Comparison of ENCODE assay signal across 29 cellular contexts in genomic region chr10:227014-227413, GRCh38.
DNase-seq lines count a peak whose midpoint lies in the region; TF ChIP-seq lines count a peak whose summit lies in the region.
"Had no signal": no experiment of that assay in that cellular context is flagged by ENCODE, and none has a peak within 500 bp of the region (broad histone marks: within the 10 kb centered on the region; RNA-seq: fewer than 3 reads in every experiment).

No MANE protein-coding gene starts in this region.

- TF ChIP-seq POLR2A in NB4 (IDR thresholded peaks at IDR 0.05; ENCODE audit: extremely low read depth, insufficient read length) = no peak
- TF ChIP-seq POLR2A in prostate gland (IDR thresholded peaks at IDR 0.05) = no peak

- no peaks in the 10 kb centered on the region for H3K27me3 Mint-ChIP-seq in mesothelial cell of epicardium (ENCODE audit: low read depth)
- H3K27me3 Mint-ChIP-seq: activated CD4-positive, alpha-beta T cell treated with anti-CD3 and anti-CD28 coated beads, Interleukin-2, amount 10 ng/mL, durations not matched to agents 24 days and 14 days; activated CD8-positive, alpha-beta memory T cell treated with anti-CD3 and anti-CD28 coated beads, Interleukin-2, amount 10 ng/mL, durations not matched to agents 7 days and 5 days; effector memory CD8-positive, alpha-beta T cell had no signal

- H3K36me3 ChIP-seq in HAP-1 (replicated peaks) = no peaks in the 10 kb centered on the region
- no peaks in the 10 kb centered on the region for H3K36me3 ChIP-seq in prostate gland
- H3K36me3 ChIP-seq: ovary, SJSA1, thyroid gland had no signal

- intact Hi-C loops in prostate gland (cut with DNase I) = no loop called here

- no peaks in the 10 kb centered on the region for H3K27me3 ChIP-seq in HAP-1 (ENCODE audit: low read depth)
- H3K27me3 ChIP-seq in prostate gland (replicated peaks; ENCODE audit: insufficient read depth) = no peaks in the 10 kb centered on the region
- H3K27me3 ChIP-seq: foreskin keratinocyte, ovary, SJSA1, thyroid gland had no signal

- DNase-seq in SIG-M5 treated with dmso at 0.1 percent for 504 hours (lab: John Stamatoyannopoulos, UW; ENCODE audit: unreplicated experiment) = peak; percentile 10
- DNase-seq in SIG-M5 (lab: John Stamatoyannopoulos, UW) = no peak
- peak; percentile 38 for DNase-seq in NB4 (ENCODE audit: low read depth)
- peak; percentile 74 for DNase-seq in fibroblast of mammary gland (ENCODE audit: low read depth)
- DNase-seq in HAP-1 (ENCODE audit: low spot score in 2 of 2) = no peak
- no peak for DNase-seq in NCI-H2107 (lab: John Stamatoyannopoulos, UW)
- DNase-seq in mesothelial cell of epicardium (ENCODE audit: low spot score in 2 of 2, unreplicated experiment in 2 of 2) = no peak
- DNase-seq in prostate gland (ENCODE audit: low spot score) = no peak
- DNase-seq: 8988T; activated CD4-positive, alpha-beta T cell treated with anti-CD3 and anti-CD28 coated beads, Interleukin-2, amount 10 ng/mL, durations not matched to agents 24 days and 14 days; activated CD8-positive, alpha-beta memory T cell treated with anti-CD3 and anti-CD28 coated beads, Interleukin-2, amount 10 ng/mL, durations not matched to agents 7 days and 5 days; C1 segment of cervical spinal cord; effector memory CD8-positive, alpha-beta T cell; H7; midbrain; natural killer cell; NCI-H187 treated with DMSO at 0.1 percent for 48 hours; NCI-H226; ovary; right cardiac atrium; stimulated activated CD4-positive, alpha-beta T cell treated with anti-CD3 and anti-CD28 coated beads, Interleukin-12 subunit alpha, Interleukin-12 subunit beta, amount 100 ng/mL, for 4 hours; stimulated activated CD4-positive, alpha-beta T cell treated with anti-CD3 and anti-CD28 coated beads, Interleukin-4, amount 100 ng/mL, for 4 hours; stimulated activated naive CD8-positive, alpha-beta T cell treated with anti-CD3 and anti-CD28 coated beads, Interleukin-15, Interleukin-2, amounts not matched to agents 100 U/mL and 50 U/mL, for 24 hours; thyroid gland had no signal

- H3K4me3 ChIP-seq in NB4 (ENCODE audit: low read depth, low read length) (no peak overlapping the region), fibroblast of mammary gland (ENCODE audit: control insufficient read depth, low read depth, low read length) (no peak overlapping the region), HAP-1 (no peak overlapping the region), prostate gland (no peak overlapping the region)
- H3K4me3 ChIP-seq: K562, ovary, SJSA1, thyroid gland had no signal

- peaks cover 3% of the 10 kb centered on the region for H3K36me3 Mint-ChIP-seq in mesothelial cell of epicardium
- H3K36me3 Mint-ChIP-seq: activated naive CD4-positive, alpha-beta T cell treated with anti-CD3 and anti-CD28 coated beads, Interleukin-2, amount 50 U/mL, for 72 hours; natural killer cell had no signal

- WGBS in prostate gland = 47% methylated on average over 2 of the region's 2 CpGs

- no peaks in the 10 kb centered on the region for H3K9me3 Mint-ChIP-seq in mesothelial cell of epicardium
- H3K9me3 Mint-ChIP-seq: activated CD4-positive, alpha-beta T cell treated with anti-CD3 and anti-CD28 coated beads, Interleukin-2, amount 10 ng/mL, durations not matched to agents 24 days and 14 days; activated naive CD4-positive, alpha-beta T cell treated with anti-CD3 and anti-CD28 coated beads, Interleukin-2, amount 50 U/mL, for 72 hours; effector memory CD8-positive, alpha-beta T cell; natural killer cell; T-helper 1 cell treated with Interleukin-12 subunit alpha and Interleukin-12 subunit beta and Interleukin-4 antibody, amounts not matched to agents 30 μg/mL and 1 μg/mL, for 36 hours had no signal

- in situ Hi-C loops in HAP-1 (cut with MboI; ENCODE audit: low sequenced_read_pairs) = no loop called here

- H3K27ac Mint-ChIP-seq in mesothelial cell of epicardium = no peak overlapping the region
- H3K27ac Mint-ChIP-seq: activated CD4-positive, alpha-beta T cell treated with anti-CD3 and anti-CD28 coated beads, Interleukin-2, amount 10 ng/mL, durations not matched to agents 24 days and 14 days; activated CD8-positive, alpha-beta memory T cell treated with anti-CD3 and anti-CD28 coated beads, Interleukin-2, amount 10 ng/mL, durations not matched to agents 7 days and 5 days; activated naive CD4-positive, alpha-beta T cell treated with anti-CD3 and anti-CD28 coated beads, Interleukin-2, amount 50 U/mL, for 72 hours; T-helper 1 cell treated with Interleukin-12 subunit alpha and Interleukin-12 subunit beta and Interleukin-4 antibody, amounts not matched to agents 30 μg/mL and 1 μg/mL, for 36 hours had no signal

- TF ChIP-seq CTCF in NB4 (IDR thresholded peaks at IDR 0.05; ENCODE audit: low read depth, low read length) (no peak), fibroblast of mammary gland (conservative IDR thresholded peaks at IDR 0.05; ENCODE audit: control insufficient read depth, insufficient read depth, low read depth, low read length) (no peak), mesothelial cell of epicardium (IDR thresholded peaks at IDR 0.05; ENCODE audit: unreplicated experiment) (no peak), prostate gland (IDR thresholded peaks at IDR 0.05) (no peak)

- H3K9me3 ChIP-seq in HAP-1 = no peaks in the 10 kb centered on the region
- H3K9me3 ChIP-seq in prostate gland = no peaks in the 10 kb centered on the region
- H3K9me3 ChIP-seq: ovary, SJSA1, thyroid gland had no signal

- no peak overlapping the region for H3K27ac ChIP-seq in prostate gland
- H3K27ac ChIP-seq: foreskin keratinocyte, ovary, SJSA1, thyroid gland had no signal

- peaks cover 19% of the 10 kb centered on the region for H3K4me1 Mint-ChIP-seq in mesothelial cell of epicardium

- no peaks in the 10 kb centered on the region for H3K4me1 ChIP-seq in HAP-1
- no peaks in the 10 kb centered on the region for H3K4me1 ChIP-seq in prostate gland (replicated peaks)
- H3K4me1 ChIP-seq: SJSA1 had no signal

- no peak overlapping the region for H3K4me3 Mint-ChIP-seq in mesothelial cell of epicardium
- H3K4me3 Mint-ChIP-seq: activated CD4-positive, alpha-beta T cell treated with anti-CD3 and anti-CD28 coated beads, Interleukin-2, amount 10 ng/mL, durations not matched to agents 24 days and 14 days; activated CD8-positive, alpha-beta memory T cell treated with anti-CD3 and anti-CD28 coated beads, Interleukin-2, amount 10 ng/mL, durations not matched to agents 7 days and 5 days; effector memory CD8-positive, alpha-beta T cell; natural killer cell; T-helper 1 cell treated with Interleukin-12 subunit alpha and Interleukin-12 subunit beta and Interleukin-4 antibody, amounts not matched to agents 30 μg/mL and 1 μg/mL, for 36 hours had no signal

Comparison
In these comparisons a context has a peak if more than half of its experiments do, and no peak if none do; other contexts are left out.
1. DNase-seq: peak in SIG-M5 treated with dmso at 0.1 percent for 504 hours (single experiment), NB4 (single experiment) and fibroblast of mammary gland (single experiment); none in SIG-M5 (single experiment), HAP-1 (0 of 2), NCI-H2107 (single experiment), mesothelial cell of epicardium (0 of 2) and prostate gland (single experiment).